Comparison of ENCODE assay signal across 8 cellular contexts in genomic region chr19:29528350-29528945, GRCh38. TPM values are rescaled to one million over a fixed set of nuclear protein-coding genes. Genes with fewer than 3 reads are reported as not detected.
A peak's percentile ranks its signal among the peaks of the same experiment; 100 is the strongest.
DNase-seq lines count a peak whose midpoint lies in the region; ATAC-seq and TF ChIP-seq lines count a peak whose summit lies in the region.
"Had no signal": no experiment of that assay in that cellular context is flagged by ENCODE, and none has a peak within 500 bp of the region (broad histone marks: within the 10 kb centered on the region; RNA-seq: fewer than 3 reads in every experiment).

No MANE protein-coding gene starts in this region.

- intact Hi-C loops in PC-9 (cut with micrococcal nuclease; ENCODE audit: unreplicated experiment): no loop called here

- H3K9me3 ChIP-seq in PC-9 (ENCODE audit: insufficient read depth, low read depth): no peaks in the 10 kb centered on the region

- H2AFZ ChIP-seq in PC-9: no peak overlapping the region

- no peaks in the 10 kb centered on the region for H3K79me2 ChIP-seq in PC-9 (ENCODE audit: low read depth)

- no peaks in the 10 kb centered on the region for H3K36me3 ChIP-seq in PC-9 (ENCODE audit: low read depth)

- H3K9me2 ChIP-seq in PC-9 (ENCODE audit: insufficient read depth): no peaks in the 10 kb centered on the region

- DNase-seq in amniotic epithelial cell (ENCODE audit: low read depth) (peak; percentile 36), hepatic stellate cell (ENCODE audit: low spot score) (peak; percentile 86), retinal pigment epithelial cell (ENCODE audit: low read depth) (peak; percentile 6), PC-9 (no peak)

- no peaks in the 10 kb centered on the region for H4K20me1 ChIP-seq in PC-9 (ENCODE audit: insufficient read depth)

- BruUV-seq in PC-9 (replicated peaks; lab: Mats Ljungman, UMichigan): no TSS peak

- H3K4me3 ChIP-seq in retinal pigment epithelial cell (ENCODE audit: low read length): peak overlapping the region; percentile 19
- no peak overlapping the region for H3K4me3 ChIP-seq in PC-9

- no peaks in the 10 kb centered on the region for H3K4me1 ChIP-seq in PC-9 (replicated peaks; ENCODE audit: insufficient read depth)

- POLR2A ChIA-PET in PC-9 (lab: Charles Lee; ENCODE audit: unreplicated experiment): no interaction called here

- peaks cover 30% of the 10 kb centered on the region for H3K27me3 ChIP-seq in PC-9 (ENCODE audit: insufficient read depth, low read depth)

- TF ChIP-seq CTCF in retinal pigment epithelial cell (conservative IDR thresholded peaks at IDR 0.05; ENCODE audit: low read depth, low read length) (peak; percentile 75), PC-9 (conservative IDR thresholded peaks at IDR 0.05) (no peak)

- ATAC-seq in GM18502 (IDR thresholded peaks at IDR 0.05; ENCODE audit: poor library complexity, unreplicated experiment) (peak; percentile 66), HG03558 (IDR thresholded peaks at IDR 0.05; ENCODE audit: extremely low read depth, unreplicated experiment) (peak; percentile 49), SK-N-SH treated with all-trans-retinoic acid at 6 μM for 48 hours (peak; percentile 94)

- no peak overlapping the region for H3K27ac ChIP-seq in PC-9

- CTCF ChIA-PET in PC-9 (lab: Charles Lee): no interaction called here

- H3K4me2 ChIP-seq in PC-9: no peak overlapping the region

- H3F3A ChIP-seq in PC-9 (ENCODE audit: insufficient read depth, low read depth): no peaks in the 10 kb centered on the region

TF ChIP-seq in SK-N-SH treated with all-trans-retinoic acid at 6 μM for 48 hours, 23 proteins besides CTCF, POLR2A, EP300 and RAD21:
- TF ChIP-seq RARB (CRISPR knock-in tag; IDR thresholded peaks at IDR 0.05): no peak
- no peak for TF ChIP-seq ESRRG (CRISPR knock-in tag; IDR thresholded peaks at IDR 0.05)
- no peak for TF ChIP-seq ZNF8 (CRISPR knock-in tag; IDR thresholded peaks at IDR 0.05)
- no peak for TF ChIP-seq TOX (CRISPR knock-in tag; IDR thresholded peaks at IDR 0.05; ENCODE audit: borderline replicate concordance)
- TF ChIP-seq ISL1 (CRISPR knock-in tag; IDR thresholded peaks at IDR 0.05): no peak
- no peak for TF ChIP-seq GLIS3 (CRISPR knock-in tag; IDR thresholded peaks at IDR 0.05)
- no peak for TF ChIP-seq SNAI2 (CRISPR knock-in tag; IDR thresholded peaks at IDR 0.05)
- TF ChIP-seq CREB5 (CRISPR knock-in tag; IDR thresholded peaks at IDR 0.05; ENCODE audit: low read depth): no peak
- TF ChIP-seq CSRNP3 (CRISPR knock-in tag; IDR thresholded peaks at IDR 0.05): no peak

RNA-seq across cellular contexts. Expression of gene VSTM2B, which starts 2.7 kb away (rescaled TPM):
- total RNA-seq in PC-9 (2021): not detected in 2 replicates
- total RNA-seq: subcutaneous adipose tissue had no signal

Comparison
In these comparisons a context has a peak if more than half of its experiments do, and no peak if none do; other contexts are left out.
1. DNase-seq: peak in amniotic epithelial cell (single experiment), hepatic stellate cell (single experiment) and retinal pigment epithelial cell (single experiment); none in PC-9 (0 of 2).
2. Peak in every context shown above with its lines, with median percentiles within 50 percentile points of each other: ATAC-seq.